In the genomic region with DNA sequence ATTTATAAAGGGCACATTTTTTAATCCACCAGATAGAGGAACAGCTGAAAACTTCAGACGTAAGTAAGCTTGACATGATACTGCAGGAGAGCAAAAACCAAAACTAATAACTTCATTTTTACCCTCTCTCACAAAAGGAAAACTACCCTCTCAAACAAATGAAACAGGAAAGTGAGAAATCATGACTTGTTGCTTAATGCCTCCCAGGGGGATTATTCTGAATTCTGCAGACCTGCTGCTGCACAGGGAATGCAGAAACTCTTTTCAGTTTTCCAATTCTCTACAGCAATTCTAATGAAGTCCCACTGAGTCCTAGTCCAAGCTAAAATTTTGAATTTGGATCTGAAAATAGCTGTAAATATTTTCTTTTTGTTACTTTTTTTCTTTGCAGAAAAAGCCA, we compare ENCODE assay signal across 1 cellular context.
TF ChIP-seq lines count a peak whose summit lies in the region.

No MANE protein-coding gene starts in this region.

TF ChIP-seq in WTC11, 78 proteins besides CTCF, POLR2A, EP300 and RAD21 (continued from another document):
- TF ChIP-seq, protein P1, sequence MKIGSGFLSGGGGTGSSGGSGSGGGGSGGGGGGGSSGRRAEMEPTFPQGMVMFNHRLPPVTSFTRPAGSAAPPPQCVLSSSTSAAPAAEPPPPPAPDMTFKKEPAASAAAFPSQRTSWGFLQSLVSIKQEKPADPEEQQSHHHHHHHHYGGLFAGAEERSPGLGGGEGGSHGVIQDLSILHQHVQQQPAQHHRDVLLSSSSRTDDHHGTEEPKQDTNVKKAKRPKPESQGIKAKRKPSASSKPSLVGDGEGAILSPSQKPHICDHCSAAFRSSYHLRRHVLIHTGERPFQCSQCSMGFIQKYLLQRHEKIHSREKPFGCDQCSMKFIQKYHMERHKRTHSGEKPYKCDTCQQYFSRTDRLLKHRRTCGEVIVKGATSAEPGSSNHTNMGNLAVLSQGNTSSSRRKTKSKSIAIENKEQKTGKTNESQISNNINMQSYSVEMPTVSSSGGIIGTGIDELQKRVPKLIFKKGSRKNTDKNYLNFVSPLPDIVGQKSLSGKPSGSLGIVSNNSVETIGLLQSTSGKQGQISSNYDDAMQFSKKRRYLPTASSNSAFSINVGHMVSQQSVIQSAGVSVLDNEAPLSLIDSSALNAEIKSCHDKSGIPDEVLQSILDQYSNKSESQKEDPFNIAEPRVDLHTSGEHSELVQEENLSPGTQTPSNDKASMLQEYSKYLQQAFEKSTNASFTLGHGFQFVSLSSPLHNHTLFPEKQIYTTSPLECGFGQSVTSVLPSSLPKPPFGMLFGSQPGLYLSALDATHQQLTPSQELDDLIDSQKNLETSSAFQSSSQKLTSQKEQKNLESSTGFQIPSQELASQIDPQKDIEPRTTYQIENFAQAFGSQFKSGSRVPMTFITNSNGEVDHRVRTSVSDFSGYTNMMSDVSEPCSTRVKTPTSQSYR (CRISPR knock-in tag; IDR thresholded peaks at IDR 0.05): no peak
- TF ChIP-seq NR3C1 (CRISPR knock-in tag; conservative IDR thresholded peaks at IDR 0.05; ENCODE audit: low read depth): no peak
